In the genomic region with DNA sequence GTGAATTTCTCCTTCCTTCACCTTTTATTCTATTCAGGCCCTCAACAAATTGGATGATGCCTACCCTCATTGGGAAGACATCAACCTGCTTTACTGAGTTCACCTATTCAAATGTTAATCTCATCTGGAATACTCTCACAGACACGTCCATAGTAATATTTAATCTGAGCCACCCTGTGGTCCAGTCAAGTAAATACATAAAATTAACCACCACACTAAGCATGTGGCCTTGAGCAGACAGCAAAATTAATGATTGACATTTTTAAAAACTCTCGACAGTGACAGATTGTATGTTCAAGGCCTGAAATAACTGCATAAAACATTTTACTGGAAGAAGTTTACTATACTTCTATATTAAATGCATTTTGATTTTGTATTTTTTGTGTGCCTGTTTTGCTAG, we compare ENCODE assay signal across 15 cellular contexts.
"Had no signal": no experiment of that assay in that cellular context is flagged by ENCODE, and none has a peak within 500 bp of the region (broad histone marks: within the 10 kb centered on the region; RNA-seq: fewer than 3 reads in every experiment).

No MANE protein-coding gene starts in this region.

- H3K36me3 Mint-ChIP-seq: naive thymus-derived CD8-positive, alpha-beta T cell had no signal

- H3K4me1 ChIP-seq: heart left ventricle had no signal

- H3K27me3 ChIP-seq: heart left ventricle had no signal

- H3K9me3 ChIP-seq: mucosa of descending colon had no signal

- H3K27ac ChIP-seq: coronary artery, heart left ventricle had no signal

- DNase-seq: effector CD4-positive, alpha-beta T cell; foreskin melanocyte; heart left ventricle; hippocampal formation; kidney glomerular epithelial cell; mammary epithelial cell; mucosa of descending colon; naive thymus-derived CD8-positive, alpha-beta T cell; posterior cingulate gyrus; small intestine; stimulated activated CD4-positive, alpha-beta T cell treated with anti-CD3 and anti-CD28 coated beads, Interleukin-12 subunit alpha, Interleukin-12 subunit beta, amount 100 ng/mL, for 4 hours; stimulated activated naive CD4-positive, alpha-beta T cell; trophoblast cell had no signal

- H3K4me3 ChIP-seq: coronary artery, heart left ventricle, mucosa of descending colon had no signal

- H3K4me3 Mint-ChIP-seq: naive thymus-derived CD8-positive, alpha-beta T cell had no signal

- ATAC-seq: heart left ventricle; left lobe of liver; mucosa of descending colon; naive thymus-derived CD8-positive, alpha-beta T cell had no signal

- H3K4me1 Mint-ChIP-seq: naive thymus-derived CD8-positive, alpha-beta T cell had no signal

- H3K27me3 Mint-ChIP-seq: naive thymus-derived CD8-positive, alpha-beta T cell had no signal

- H3K36me3 ChIP-seq: heart left ventricle had no signal

- H3K27ac Mint-ChIP-seq: naive thymus-derived CD8-positive, alpha-beta T cell had no signal
